ENCODE assay signal across 8 cellular contexts in the genomic region with DNA sequence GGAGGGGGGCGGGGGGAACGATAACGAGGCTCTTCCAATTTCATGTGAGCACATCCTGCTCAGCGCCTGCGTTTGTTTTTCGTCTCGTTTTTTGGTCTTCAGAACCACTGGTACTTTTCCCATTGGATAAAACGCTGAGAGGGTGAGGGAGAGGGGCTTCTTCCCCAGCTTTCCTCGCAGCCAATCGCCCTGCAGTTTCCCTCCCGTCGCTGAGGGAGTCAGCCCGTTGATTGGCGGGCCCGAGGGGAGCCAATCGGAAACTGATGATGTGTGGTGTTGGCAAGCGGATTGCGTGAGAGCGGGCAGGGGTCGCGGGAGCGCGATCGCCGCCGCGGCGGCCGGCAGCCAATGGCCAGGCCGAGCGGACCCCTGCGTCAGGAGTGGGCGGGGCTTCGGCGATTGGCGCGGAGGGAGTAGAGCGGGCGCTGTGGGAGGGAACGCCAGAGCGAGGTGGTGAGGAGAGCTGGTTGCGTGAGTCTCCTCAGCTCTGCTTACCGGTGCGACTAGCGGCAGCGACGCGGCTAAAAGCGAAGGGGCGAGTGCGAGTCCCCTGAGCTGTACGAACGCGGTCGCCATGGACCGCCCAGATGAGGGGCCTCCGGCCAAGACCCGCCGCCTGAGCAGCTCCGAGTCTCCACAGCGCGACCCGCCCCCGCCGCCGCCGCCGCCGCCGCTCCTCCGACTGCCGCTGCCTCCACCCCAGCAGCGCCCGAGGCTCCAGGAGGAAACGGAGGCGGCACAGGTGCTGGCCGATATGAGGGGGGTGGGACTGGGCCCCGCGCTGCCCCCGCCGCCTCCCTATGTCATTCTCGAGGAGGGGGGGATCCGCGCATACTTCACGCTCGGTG. TPM values are rescaled to one million over a fixed set of nuclear protein-coding genes. Genes with fewer than 3 reads are reported as not detected.
A peak's percentile ranks its signal among the peaks of the same experiment; 100 is the strongest.
DNase-seq lines count a peak whose midpoint lies in the region; ATAC-seq and TF ChIP-seq lines count a peak whose summit lies in the region.

A gene (plus strand): TSS at position 443 of the 848 bp plus-strand sequence. CDS start 132 bp downstream, at position 575.

- H2AFZ ChIP-seq in ACC112 (ENCODE audit: low read length, unreplicated experiment): no peak within 1 kb of the TSS

- peak; percentile 88 for ATAC-seq in GM18870 (IDR thresholded peaks at IDR 0.05; ENCODE audit: unreplicated experiment)
- peak; percentile 88 for ATAC-seq in HG03135 (IDR thresholded peaks at IDR 0.05; ENCODE audit: unreplicated experiment)

- intact Hi-C loops in breast epithelium (cut with DNase I; ENCODE audit: low total_unique reads): no loop called here

- H3K27ac ChIP-seq in ACC112 (ENCODE audit: low read depth, low read length) (peak within 1 kb of the TSS; percentile 83), VCaP (peak within 1 kb of the TSS; percentile 41), breast epithelium (peak within 1 kb of the TSS; percentile 91 to 93), iPS-20b (ENCODE audit: low read length) (no peak within 1 kb of the TSS), skin epidermis (peak within 1 kb of the TSS; percentile 57 to 93 (median 81))

- peak; percentile 89 for TF ChIP-seq POLR2A in breast epithelium (IDR thresholded peaks at IDR 0.05)

- H3K79me2 ChIP-seq in ACC112 (ENCODE audit: control insufficient read depth, insufficient read depth, low read length, unreplicated experiment): peaks cover 20% of the 10 kb centered on the region

- peaks cover 19% of the 10 kb centered on the region for H3K4me1 ChIP-seq in ACC112 (ENCODE audit: control insufficient read depth, insufficient read depth, low read length, unreplicated experiment)
- no peaks in the 10 kb centered on the region for H3K4me1 ChIP-seq in breast epithelium
- peaks cover 2% of the 10 kb centered on the region; the same call in 1 of the 2 replicates for H3K4me1 ChIP-seq in iPS-20b (ENCODE audit: insufficient read depth, low read length)

- DNase-seq in NCI-H2196 treated with DMSO at 0.1 percent for 48 hours (lab: John Stamatoyannopoulos, UW; ENCODE audit: unreplicated experiment) (peak; percentile 80), breast epithelium (ENCODE audit: low spot score in 2 of 2) (peak; percentile 93 to 96)

- H3K4me3 ChIP-seq in ACC112 (ENCODE audit: low read depth, low read length) (peak within 1 kb of the TSS; percentile 90), breast epithelium (peak within 1 kb of the TSS; percentile 73 to 85 (median 77)), iPS-20b (ENCODE audit: low read length) (peak within 1 kb of the TSS; percentile 77), skin epidermis (peak within 1 kb of the TSS; percentile 41 to 79 (median 62))

- peak within 1 kb of the TSS; percentile 65; the same call in 1 of the 2 replicates for H3K9ac ChIP-seq in iPS-20b (ENCODE audit: low read depth, low read length)

- H3K36me3 ChIP-seq in ACC112 (ENCODE audit: insufficient read depth, low read length): peaks cover 7% of the 10 kb centered on the region; the same call in 1 of the 2 replicates
- H3K36me3 ChIP-seq in breast epithelium: no peaks in the 10 kb centered on the region
- H3K36me3 ChIP-seq in iPS-20b (ENCODE audit: insufficient read depth, low read depth, low read length): peaks cover 28% of the 10 kb centered on the region

- H3K9me3 ChIP-seq in breast epithelium: no peaks in the 10 kb centered on the region
- H3K9me3 ChIP-seq in iPS-20b (ENCODE audit: insufficient read depth, low read depth, low read length): no peaks in the 10 kb centered on the region

- H3K27me3 ChIP-seq in ACC112 (ENCODE audit: insufficient read depth, low read length) (no peaks in the 10 kb centered on the region), breast epithelium (peaks cover 0 to 48% of the 10 kb centered on the region in 2 donors), iPS-20b (ENCODE audit: insufficient read depth, low read length) (no peaks in the 10 kb centered on the region; the same call in 1 of the 2 replicates)

- TF ChIP-seq CTCF in VCaP (conservative IDR thresholded peaks at IDR 0.05) (no peak), breast epithelium (IDR thresholded peaks at IDR 0.05) (no peak)

RNA-seq across cellular contexts. Expression of the gene that starts here (rescaled TPM):
- 10 to 100 TPM; 63.4 to 82.7 (median 76.4) TPM for total RNA-seq in breast epithelium
